Comparison of ENCODE assay signal across 8 cellular contexts in genomic region chr7:105012503-105013282, GRCh38. TPM values are rescaled to one million over a fixed set of nuclear protein-coding genes. Genes with fewer than 3 reads are reported as not detected.
DNase-seq lines count a peak whose midpoint lies in the region; ATAC-seq and TF ChIP-seq lines count a peak whose summit lies in the region.

No MANE protein-coding gene starts in this region.

- H3K9me3 ChIP-seq in ascending aorta (no peaks in the 10 kb centered on the region), right cardiac atrium (ENCODE audit: control insufficient read depth, low read length) (no peaks in the 10 kb centered on the region), uterus (no peaks in the 10 kb centered on the region)

- H3K4me1 ChIP-seq in ascending aorta (peaks cover 0 to 12% of the 10 kb centered on the region in 2 donors), right cardiac atrium (ENCODE audit: control insufficient read depth, insufficient read depth, low read length) (peaks cover 3% of the 10 kb centered on the region), uterus (no peaks in the 10 kb centered on the region)

- peak overlapping the region; percentile 83 to 98 for H3K4me3 ChIP-seq in ascending aorta
- H3K4me3 ChIP-seq in right cardiac atrium (ENCODE audit: low read length) = peak overlapping the region; percentile 73
- peak overlapping the region; percentile 97 to 99 for H3K4me3 ChIP-seq in uterus

- H3K27me3 ChIP-seq in ascending aorta (no peaks in the 10 kb centered on the region), right cardiac atrium (ENCODE audit: control insufficient read depth, insufficient read depth) (no peaks in the 10 kb centered on the region), uterus (no peaks in the 10 kb centered on the region)

- intact Hi-C loops in ascending aorta (cut with DNase I) (loop anchor here (1.0 kb wide), 1 partner anchor 67 kb away; no protein-coding TSS in a partner anchor), right cardiac atrium (cut with DNase I) (loop anchor here in 1 of 4 donors (1.0 kb wide), 1 partner anchor 28 kb away; no protein-coding TSS in a partner anchor), uterus (cut with DNase I; ENCODE audit: low total_unique reads) (no loop called here)

- peak; percentile 95 for TF ChIP-seq POLR2A in uterus (IDR thresholded peaks at IDR 0.05)

- ATAC-seq in GM18502 (IDR thresholded peaks at IDR 0.05; ENCODE audit: poor library complexity, unreplicated experiment) = peak; percentile 72
- ATAC-seq in HG02943 (IDR thresholded peaks at IDR 0.05; ENCODE audit: low read depth, unreplicated experiment) = peak; percentile 71
- peak; percentile 93 for ATAC-seq in right cardiac atrium

- DNase-seq in NCI-H187 (lab: John Stamatoyannopoulos, UW) (peak; percentile 97 to 99), T-helper 2 cell (peak; percentile 99 to 100 (median 100)), ascending aorta (ENCODE audit: low spot score in 2 of 2) (peak; percentile 98 to 100), right cardiac atrium (peak; percentile 99 to 100 (median 100)), pulmonary artery endothelial cell (ENCODE audit: low read depth, low spot score) (peak; percentile 96), uterus (peak; percentile 99)

- H3K27ac ChIP-seq in ascending aorta = peak overlapping the region; percentile 97 to 100
- peak overlapping the region; percentile 100 for H3K27ac ChIP-seq in right cardiac atrium (ENCODE audit: low read length)
- peak overlapping the region; percentile 99 to 100 for H3K27ac ChIP-seq in uterus

- no peaks in the 10 kb centered on the region for H3K36me3 ChIP-seq in ascending aorta
- no peaks in the 10 kb centered on the region for H3K36me3 ChIP-seq in uterus

- under 1% methylated on average over 59 of the region's 59 CpGs for WGBS in right cardiac atrium

- no peak for TF ChIP-seq CTCF in ascending aorta (IDR thresholded peaks at IDR 0.05)
- peak in 2 of 4 experiments; percentile 13 to 19 for TF ChIP-seq CTCF in uterus (IDR thresholded peaks at IDR 0.05)

RNA-seq across cellular contexts. Expression of gene KMT2E, which starts 1.3 kb away (rescaled TPM):
- 43.0 TPM for total RNA-seq in ascending aorta
- 10 to 100 TPM; 49.2 to 73.1 (median 59.1) TPM for total RNA-seq in right cardiac atrium
- polyA plus RNA-seq in right cardiac atrium = 17.8 TPM
- total RNA-seq in pulmonary artery endothelial cell = 83.0 and 103 TPM in 2 replicates
- 100 to 1,000 TPM in 3 of 4 donors, 10 to 100 TPM in 1; 61.5 to 208 (median 148) TPM for total RNA-seq in uterus

Comparison
In these comparisons a context has a peak if more than half of its experiments do, and no peak if none do; other contexts are left out.
1. Peak in every context shown above with its lines: DNase-seq, ATAC-seq, H3K4me3 ChIP-seq and H3K27ac ChIP-seq.